In genomic region chr6:135088818-135089809, GRCh38 we compare ENCODE assay signal across 8 cellular contexts. TPM values are rescaled to one million over a fixed set of nuclear protein-coding genes. Genes with fewer than 3 reads are reported as not detected.
A peak's percentile ranks its signal among the peaks of the same experiment; 100 is the strongest.
DNase-seq lines count a peak whose midpoint lies in the region; ATAC-seq, FAIRE-seq and TF ChIP-seq lines count a peak whose summit lies in the region.

No MANE protein-coding gene starts in this region.

- peaks cover 7% of the 10 kb centered on the region for H3K36me3 Mint-ChIP-seq in activated CD4-positive, alpha-beta memory T cell treated with anti-CD3 and anti-CD28 coated beads, Interleukin-2, amount 10 ng/mL, durations not matched to agents 7 days and 5 days (ENCODE audit: low read depth)

- H3K27ac Mint-ChIP-seq in activated CD4-positive, alpha-beta memory T cell treated with anti-CD3 and anti-CD28 coated beads, Interleukin-2, amount 10 ng/mL, durations not matched to agents 7 days and 5 days = peak overlapping the region; percentile 83

- no peaks in the 10 kb centered on the region for H3K9me3 Mint-ChIP-seq in activated CD4-positive, alpha-beta memory T cell treated with anti-CD3 and anti-CD28 coated beads, Interleukin-2, amount 10 ng/mL, durations not matched to agents 7 days and 5 days

- TF ChIP-seq POLR2A in GM12891 (IDR thresholded peaks at IDR 0.05; ENCODE audit: low read depth, low read length) = no peak

- POLR2A ChIA-PET in activated CD4-positive, alpha-beta memory T cell treated with anti-CD3 and anti-CD28 coated beads, Interleukin-2, amount 10 ng/mL, durations not matched to agents 7 days and 5 days (lab: Charles Lee) = interaction anchor here (1.0 to 8.5 kb wide), 11 partner anchors 12 to 93 kb away, joined by 3 to 103 read pairs (median 10); partner anchors contain the start of genes HBS1L and MYB

- FAIRE-seq in GM12891 (lab: Jason Lieb, UNC) = peak; percentile 94

- no peaks in the 10 kb centered on the region for H3K27me3 Mint-ChIP-seq in activated CD4-positive, alpha-beta memory T cell treated with anti-CD3 and anti-CD28 coated beads, Interleukin-2, amount 10 ng/mL, durations not matched to agents 7 days and 5 days

- peak overlapping the region; percentile 69 for H3K4me3 Mint-ChIP-seq in activated CD4-positive, alpha-beta memory T cell treated with anti-CD3 and anti-CD28 coated beads, Interleukin-2, amount 10 ng/mL, durations not matched to agents 7 days and 5 days

- no peak overlapping the region for H3K4me3 ChIP-seq in AG09309 (ENCODE audit: control insufficient read depth, low read depth, low read length)

- DNase-seq in AG09309 (ENCODE audit: low read depth) = peak; percentile 11
- no peak for DNase-seq in GM12891 (ENCODE audit: insufficient read length, low spot score)
- DNase-seq in M059J (ENCODE audit: low read depth) = peak; percentile 86
- peak; percentile 50 for DNase-seq in activated CD4-positive, alpha-beta memory T cell treated with anti-CD3 and anti-CD28 coated beads, Interleukin-2, amount 10 ng/mL, durations not matched to agents 7 days and 5 days
- peak; percentile 31 for DNase-seq in iPS-NIHi7 (ENCODE audit: extremely low spot score)
- no peak for DNase-seq in nucleus accumbens (lab: John Stamatoyannopoulos, UW)
- no peak for DNase-seq in substantia nigra (lab: John Stamatoyannopoulos, UW)

- ATAC-seq in HG02623 (IDR thresholded peaks at IDR 0.05; ENCODE audit: unreplicated experiment) = peak; percentile 71

- peaks cover 76% of the 10 kb centered on the region for H3K4me1 Mint-ChIP-seq in activated CD4-positive, alpha-beta memory T cell treated with anti-CD3 and anti-CD28 coated beads, Interleukin-2, amount 10 ng/mL, durations not matched to agents 7 days and 5 days

- no peak overlapping the region for H3K27ac ChIP-seq in substantia nigra (ENCODE audit: low read depth, low read length, poor library complexity, severe bottlenecking)

- CTCF ChIA-PET in activated CD4-positive, alpha-beta memory T cell treated with anti-CD3 and anti-CD28 coated beads, Interleukin-2, amount 10 ng/mL, durations not matched to agents 7 days and 5 days (lab: Charles Lee) = interaction anchor here (0.6 to 5.5 kb wide), 15 partner anchors 10 to 94 kb away, joined by 3 to 29 read pairs (median 4); partner anchors contain the start of genes HBS1L and MYB

- peak; percentile 46 for TF ChIP-seq CTCF in AG09309 (IDR thresholded peaks at IDR 0.05; ENCODE audit: control insufficient read depth, insufficient read depth, low read depth, low read length, missing control alignments)

TF ChIP-seq in GM12891, 5 proteins besides CTCF, POLR2A, EP300 and RAD21:
- peak; percentile 38; the same call in 1 of the 2 replicates for TF ChIP-seq POU2F2 (IDR thresholded peaks at IDR 0.05; ENCODE audit: low read depth, low read length)
- TF ChIP-seq TAF1 (IDR thresholded peaks at IDR 0.05; ENCODE audit: low read depth, low read length) = no peak
- TF ChIP-seq POLR2AphosphoS5 (IDR thresholded peaks at IDR 0.05; ENCODE audit: low read depth, low read length) = no peak
- TF ChIP-seq PAX5 (IDR thresholded peaks at IDR 0.05; ENCODE audit: insufficient read depth, low read length, severe bottlenecking) = no peak
- no peak for TF ChIP-seq SPI1 (IDR thresholded peaks at IDR 0.05; ENCODE audit: low read depth, low read length)

RNA-seq across cellular contexts. Expression of gene HBS1L, which starts 34.5 kb away (rescaled TPM):
- 50.4 TPM for polyA plus RNA-seq in GM12891 (2012; ENCODE audit: low read depth, missing spikeins)
- total RNA-seq in M059J (2014; rRNA removed; shearing (Covaris generic)) = 98.1 and 137 TPM in 2 replicates
- total RNA-seq in activated CD4-positive, alpha-beta memory T cell treated with anti-CD3 and anti-CD28 coated beads, Interleukin-2, amount 10 ng/mL, durations not matched to agents 7 days and 5 days = 10 to 100 TPM; 90.3 to 91.6 TPM

Comparison
In these comparisons a context has a peak if more than half of its experiments do, and no peak if none do; other contexts are left out.
1. DNase-seq: peak in AG09309 (single experiment), M059J (single experiment), activated CD4-positive, alpha-beta memory T cell treated with anti-CD3 and anti-CD28 coated beads, Interleukin-2, amount 10 ng/mL, durations not matched to agents 7 days and 5 days (single experiment) and iPS-NIHi7 (single experiment); none in GM12891 (single experiment), nucleus accumbens (0 of 56) and substantia nigra (0 of 49).